1 cellular context compared by ENCODE assay signal in the genomic region with DNA sequence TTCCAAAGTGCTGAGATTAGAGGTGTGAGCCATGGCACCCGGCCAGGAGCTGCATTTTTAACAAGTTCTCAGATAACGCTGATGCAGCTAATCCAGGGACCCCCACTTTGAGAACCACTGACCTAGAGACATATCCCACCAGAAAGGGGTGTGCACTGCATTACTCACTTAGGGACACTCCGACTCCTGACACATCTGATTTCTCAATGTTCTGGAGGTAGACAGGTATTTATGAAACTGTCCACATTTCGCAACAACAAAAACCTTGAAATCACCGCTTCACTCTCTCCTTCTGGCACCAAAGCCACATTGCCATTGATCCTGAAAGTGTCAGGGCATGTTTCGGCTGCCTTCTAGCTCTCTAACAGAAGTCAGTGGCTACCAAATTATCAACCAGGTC.
TF ChIP-seq lines count a peak whose summit lies in the region.

No MANE protein-coding gene starts in this region.

TF ChIP-seq in K562, 482 proteins besides CTCF, POLR2A, EP300 and RAD21:
- peak; percentile 48; the same call in 1 of the 2 replicates for TF ChIP-seq NFIC (IDR thresholded peaks at IDR 0.05)
- TF ChIP-seq CBX5 (IDR thresholded peaks at IDR 0.05; ENCODE audit: borderline replicate concordance, low read depth), result no peak
- TF ChIP-seq ZNF699 (CRISPR knock-in tag; IDR thresholded peaks at IDR 0.05; ENCODE audit: insufficient replicate concordance), result no peak
- peak; percentile 14; the same call in 1 of the 2 replicates for TF ChIP-seq MAFF (IDR thresholded peaks at IDR 0.05; ENCODE audit: low read length)
- no peak for TF ChIP-seq RBFOX2 (IDR thresholded peaks at IDR 0.05; ENCODE audit: low read depth, low read length)
- TF ChIP-seq ESRRB (CRISPR knock-in tag; IDR thresholded peaks at IDR 0.05; ENCODE audit: borderline replicate concordance), result no peak
- no peak for TF ChIP-seq NELFE (IDR thresholded peaks at IDR 0.05; ENCODE audit: insufficient read depth, insufficient read length)
- no peak for TF ChIP-seq GTF2E2 (tag; IDR thresholded peaks at IDR 0.05)
- peak; percentile 56; the same call in 1 of the 2 replicates for TF ChIP-seq ZNF316 (IDR thresholded peaks at IDR 0.05)
- peak; percentile 51; the same call in 1 of the 2 replicates for TF ChIP-seq C11orf30 (IDR thresholded peaks at IDR 0.05; ENCODE audit: low read depth)
- peak; percentile 75 for TF ChIP-seq CEBPB (tag; IDR thresholded peaks at IDR 0.05)
- TF ChIP-seq CEBPG (CRISPR knock-in tag; IDR thresholded peaks at IDR 0.05), result no peak
- TF ChIP-seq CEBPG (tag; conservative IDR thresholded peaks at IDR 0.05 in 1 of 2, IDR thresholded peaks at IDR 0.05 in 1 of 2), result 0 out of 4 replicates have a peak, but pooled peaks have one; percentile 9 to 23
- TF ChIP-seq YBX1 (IDR thresholded peaks at IDR 0.05), result no peak
- TF ChIP-seq, protein P1, sequence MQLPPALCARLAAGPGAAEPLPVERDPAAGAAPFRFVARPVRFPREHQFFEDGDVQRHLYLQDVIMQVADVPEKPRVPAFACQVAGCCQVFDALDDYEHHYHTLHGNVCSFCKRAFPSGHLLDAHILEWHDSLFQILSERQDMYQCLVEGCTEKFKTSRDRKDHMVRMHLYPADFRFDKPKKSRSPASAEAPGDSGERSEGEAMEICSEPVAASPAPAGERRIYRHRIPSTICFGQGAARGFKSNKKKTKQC (CRISPR knock-in tag; IDR thresholded peaks at IDR 0.05), result no peak
- TF ChIP-seq TRIM24 (IDR thresholded peaks at IDR 0.05), result no peak
- TF ChIP-seq, protein P2, sequence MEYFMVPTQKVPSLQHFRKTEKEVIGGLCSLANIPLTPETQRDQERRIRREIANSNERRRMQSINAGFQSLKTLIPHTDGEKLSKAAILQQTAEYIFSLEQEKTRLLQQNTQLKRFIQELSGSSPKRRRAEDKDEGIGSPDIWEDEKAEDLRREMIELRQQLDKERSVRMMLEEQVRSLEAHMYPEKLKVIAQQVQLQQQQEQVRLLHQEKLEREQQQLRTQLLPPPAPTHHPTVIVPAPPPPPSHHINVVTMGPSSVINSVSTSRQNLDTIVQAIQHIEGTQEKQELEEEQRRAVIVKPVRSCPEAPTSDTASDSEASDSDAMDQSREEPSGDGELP (CRISPR knock-in tag; IDR thresholded peaks at IDR 0.05; ENCODE audit: borderline replicate concordance), result no peak
- no peak for TF ChIP-seq MAZ (CRISPR knock-in tag; conservative IDR thresholded peaks at IDR 0.05 in 1 of 2, IDR thresholded peaks at IDR 0.05 in 1 of 2)
- no peak for TF ChIP-seq LARP7 (IDR thresholded peaks at IDR 0.05)
- TF ChIP-seq MAFK (IDR thresholded peaks at IDR 0.05; ENCODE audit: low read length), result 0 out of 2 replicates have a peak, but pooled peaks have one; percentile 3
- TF ChIP-seq EZH2 (IDR thresholded peaks at IDR 0.05; ENCODE audit: borderline replicate concordance, low read depth, low read length), result 0 out of 2 replicates have a peak, but pooled peaks have one; percentile 58
